13 cellular contexts compared by ENCODE assay signal in genomic region chr2:223026357-223027110, GRCh38. TPM values are rescaled to one million over a fixed set of nuclear protein-coding genes. Genes with fewer than 3 reads are reported as not detected.
A peak's percentile ranks its signal among the peaks of the same experiment; 100 is the strongest.
DNase-seq lines count a peak whose midpoint lies in the region; ATAC-seq, FAIRE-seq and TF ChIP-seq lines count a peak whose summit lies in the region.
"Had no signal": no experiment of that assay in that cellular context is flagged by ENCODE, and none has a peak within 500 bp of the region (broad histone marks: within the 10 kb centered on the region; RNA-seq: fewer than 3 reads in every experiment).

No MANE protein-coding gene starts in this region.

- BruUV-seq in K562 (replicated peaks; lab: Mats Ljungman, UMichigan) (no TSS peak), A673 (replicated peaks; lab: Mats Ljungman, UMichigan) (no TSS peak)

- no peak overlapping the region for H2BK5ac ChIP-seq in mesendoderm (ENCODE audit: low read length)

- H2BK15ac ChIP-seq in mesendoderm (replicated peaks; ENCODE audit: low read depth), result peak overlapping the region; percentile 57

- DNase-seq in GM23248, result peak; percentile 57
- peak; percentile 73 for DNase-seq in NCI-H2196 (lab: John Stamatoyannopoulos, UW; ENCODE audit: unreplicated experiment)
- peak in 2 of 4 experiments; percentile 24 to 40 for DNase-seq in K562 (ENCODE audit: extremely low read depth in 1 of 4, low spot score in 3 of 4)
- DNase-seq in mesendoderm, result no peak
- DNase-seq in A673 (ENCODE audit: low spot score), result no peak
- DNase-seq in GM19240 (ENCODE audit: insufficient read length, low spot score), result no peak
- no peak for DNase-seq in SJCRH30

- H2AFZ ChIP-seq in GM23248 (no peak overlapping the region), K562 (ENCODE audit: low read depth, low read length) (no peak overlapping the region)

- H3K36me3 ChIP-seq in GM23248 (ENCODE audit: low read depth) (no peaks in the 10 kb centered on the region), K562 (ENCODE audit: control insufficient read depth, insufficient read depth, low read length) (no peaks in the 10 kb centered on the region), mesendoderm (ENCODE audit: control insufficient read depth, insufficient read depth, low read length) (no peaks in the 10 kb centered on the region), A673 (ENCODE audit: insufficient read depth, low read length, poor library complexity, severe bottlenecking) (no peaks in the 10 kb centered on the region), SJCRH30 (no peaks in the 10 kb centered on the region)
- H3K36me3 ChIP-seq: ascending aorta, right atrium auricular region had no signal

- no peak overlapping the region for H3K23ac ChIP-seq in mesendoderm (ENCODE audit: low read length)

- TF ChIP-seq CTCF in K562 (IDR thresholded peaks at IDR 0.05 in 2 of 3, conservative IDR thresholded peaks at IDR 0.05 in 1 of 3; ENCODE audit: insufficient read depth in 2 of 3, low read depth in 1 of 3, low read length in 3 of 3) (no peak), A673 (conservative IDR thresholded peaks at IDR 0.05; ENCODE audit: low read depth, low read length) (no peak)

- intact Hi-C loops in K562 (cut with micrococcal nuclease), result no loop called here
- intact Hi-C loops in A673 (cut with micrococcal nuclease; ENCODE audit: unreplicated experiment), result no loop called here

- H3K27me3 ChIP-seq in GM23248 (replicated peaks; ENCODE audit: insufficient read depth) (no peaks in the 10 kb centered on the region), K562 (ENCODE audit: control insufficient read depth in 2 of 2, insufficient read depth in 2 of 2, low read length in 2 of 2) (no peaks in the 10 kb centered on the region), mesendoderm (ENCODE audit: insufficient read depth, low read length, poor library complexity) (no peaks in the 10 kb centered on the region), A673 (replicated peaks; ENCODE audit: insufficient read depth, low read depth, low read length, poor library complexity) (no peaks in the 10 kb centered on the region), SJCRH30 (no peaks in the 10 kb centered on the region)
- H3K27me3 ChIP-seq: ascending aorta, right atrium auricular region had no signal

- no peak overlapping the region for H2AK5ac ChIP-seq in mesendoderm (ENCODE audit: low read length)

- H3K79me1 ChIP-seq in mesendoderm (ENCODE audit: low read length), result no peaks in the 10 kb centered on the region

- H4K8ac ChIP-seq in mesendoderm (ENCODE audit: low read depth, low read length), result no peak overlapping the region

- H3K27ac ChIP-seq in GM23248 (no peak overlapping the region), K562 (ENCODE audit: extremely low read depth, low read depth, low read length) (no peak overlapping the region; the same call in 2 of the 3 replicates), mesendoderm (ENCODE audit: low read depth, low read length) (no peak overlapping the region), A673 (ENCODE audit: low read depth, low read length, poor library complexity, severe bottlenecking) (no peak overlapping the region), SJCRH30 (no peak overlapping the region)
- H3K27ac ChIP-seq: ascending aorta, right atrium auricular region had no signal

- no peak for TF ChIP-seq RAD21 in K562 (CRISPR knock-in tag; conservative IDR thresholded peaks at IDR 0.05 in 1 of 2, IDR thresholded peaks at IDR 0.05 in 1 of 2)

- WGBS in GM23248 (ENCODE audit: low coverage in 1 of 2, low lambda C conversion rate in 2 of 2, missing lambda C conversion rate in 2 of 2), 2 experiments, result 62 to 67% methylated on average over 5 of the region's 5 CpGs
- 3% methylated on average over 4 of the region's 5 CpGs for WGBS in K562 (ENCODE audit: insufficient coverage, low coverage, missing lambda C conversion rate)
- no CpG with 5 or more reads among the region's 5 CpGs for WGBS in mesendoderm (ENCODE audit: extremely low coverage, insufficient coverage, low lambda C conversion rate)

- H3K4me3 ChIP-seq in GM23248 (no peak overlapping the region), K562 (no peak overlapping the region), mesendoderm (ENCODE audit: low read length) (no peak overlapping the region), A673 (ENCODE audit: low read depth, low read length, poor library complexity, severe bottlenecking) (no peak overlapping the region), SJCRH30 (no peak overlapping the region)
- H3K4me3 ChIP-seq: ascending aorta, GM12878, right atrium auricular region had no signal

- CTCF ChIA-PET in K562 (lab: Yijun Ruan, JAX; ENCODE audit: low intra/inter-chr PET ratio), result no interaction called here
- CTCF ChIA-PET in A673 (lab: Charles Lee), result no interaction called here

- no peak overlapping the region for H4K5ac ChIP-seq in mesendoderm (ENCODE audit: low read length)

- no peak for FAIRE-seq in K562 (lab: Jason Lieb, UNC)
- FAIRE-seq: endometrium, GM12878 had no signal

- 0 out of 2 replicates have a peak, but pooled peaks cover 12% of the 10 kb centered on the region for H3F3A ChIP-seq in GM23248 (ENCODE audit: insufficient read depth)

- TF ChIP-seq POLR2A in K562 (conservative IDR thresholded peaks at IDR 0.05), result no peak

- H3K9ac ChIP-seq in GM23248 (no peak overlapping the region), K562 (ENCODE audit: insufficient read depth in 1 of 2, low read depth in 2 of 2, low read length in 2 of 2) (no peak overlapping the region), mesendoderm (ENCODE audit: low read length) (no peak overlapping the region)

- H3K9me1 ChIP-seq in K562 (ENCODE audit: control insufficient read depth, insufficient read depth, low read length), result no peaks in the 10 kb centered on the region

- H3K9me3 ChIP-seq in GM23248 (ENCODE audit: low read depth) (no peaks in the 10 kb centered on the region), K562 (replicated peaks; ENCODE audit: control insufficient read depth, insufficient read depth, low read depth, low read length) (no peaks in the 10 kb centered on the region), A673 (ENCODE audit: low read depth, low read length, poor library complexity, severe bottlenecking) (no peaks in the 10 kb centered on the region), SJCRH30 (replicated peaks) (no peaks in the 10 kb centered on the region)
- H3K9me3 ChIP-seq: ascending aorta, right atrium auricular region had no signal

- POLR2A ChIA-PET in K562 (lab: Yijun Ruan, JAX), result interaction anchor here (0.5 kb wide), 1 partner anchor 52 kb away, joined by 4 read pairs; no protein-coding TSS in a partner anchor
- POLR2A ChIA-PET in A673 (lab: Charles Lee; ENCODE audit: low non-redundant PET), result interaction anchor here (0.6 to 0.7 kb wide), 2 partner anchors 50 to 909 kb away, joined by 8 to 19 read pairs; no protein-coding TSS in a partner anchor

- H3K4ac ChIP-seq in mesendoderm (ENCODE audit: low read depth, low read length), result no peak overlapping the region

- in situ Hi-C loops in GM23248 (cut with MboI), result no loop called here
- in situ Hi-C loops in K562 (cut with MboI), result no loop called here

- H3K4me2 ChIP-seq in GM23248 (ENCODE audit: unreplicated experiment) (peak overlapping the region; percentile 4), K562 (ENCODE audit: insufficient read depth, low read length) (no peak overlapping the region), mesendoderm (ENCODE audit: low read length) (no peak overlapping the region)

- ATAC-seq in K562, result peak; percentile 64; the same call in 2 of the 3 replicates
- no peak for ATAC-seq in GM21515 (IDR thresholded peaks at IDR 0.05; ENCODE audit: unreplicated experiment)
- ATAC-seq: GM12878, Right ventricle myocardium inferior had no signal

- H4K20me1 ChIP-seq in GM23248 (ENCODE audit: insufficient read depth), result no peaks in the 10 kb centered on the region
- no peaks in the 10 kb centered on the region for H4K20me1 ChIP-seq in K562 (replicated peaks; ENCODE audit: control insufficient read depth, insufficient read depth, low read length)

- TF ChIP-seq EP300 in K562 (IDR thresholded peaks at IDR 0.05; ENCODE audit: low read length), result peak; percentile 44; the same call in 1 of the 2 replicates

- H3K56ac ChIP-seq in mesendoderm (ENCODE audit: low read length), result no peak overlapping the region

- peak overlapping the region; percentile 52 for H3K18ac ChIP-seq in mesendoderm (ENCODE audit: low read length)

- no peak overlapping the region for H2BK120ac ChIP-seq in mesendoderm (ENCODE audit: low read depth, low read length)

- H3K79me2 ChIP-seq in GM23248 (ENCODE audit: insufficient read depth) (no peaks in the 10 kb centered on the region), K562 (ENCODE audit: control insufficient read depth, insufficient read depth, low read length) (no peaks in the 10 kb centered on the region), mesendoderm (ENCODE audit: control insufficient read depth, insufficient read depth, low read length) (no peaks in the 10 kb centered on the region)

- H3K4me1 ChIP-seq in GM23248 (ENCODE audit: insufficient read depth) (peaks cover 13% of the 10 kb centered on the region), K562 (replicated peaks in 1 of 2; ENCODE audit: control insufficient read depth in 2 of 2, insufficient read depth in 2 of 2, low read length in 2 of 2) (peaks cover 0 to 8% of the 10 kb centered on the region in 2 experiments; a peak in 3 of 5 replicates), mesendoderm (ENCODE audit: control insufficient read depth, low read depth, low read length) (peaks cover 2% of the 10 kb centered on the region), A673 (ENCODE audit: insufficient read depth, low read length, poor library complexity, severe bottlenecking) (peaks cover 12% of the 10 kb centered on the region), SJCRH30 (no peaks in the 10 kb centered on the region)
- H3K4me1 ChIP-seq: ascending aorta, right atrium auricular region had no signal

- H3K9me2 ChIP-seq in GM23248 (ENCODE audit: insufficient read depth), result no peaks in the 10 kb centered on the region

RNA-seq across cellular contexts. Expression of gene KCNE4, which starts 25.5 kb away (rescaled TPM):
- 3.8 and 5.9 TPM in 2 replicates for total RNA-seq in GM23248 (2014; rRNA removed; shearing (Covaris generic))
- polyA plus RNA-seq in GM23248 (2016; fragmentation: Nextera tagmentation; extraction: Ambion mirVana) (3.1 and 3.3 TPM in 2 replicates), K562 (2011; rRNA removed) (not detected in 2 replicates), K562 (2014; fragmentation: Illumina TruSeq; extraction: Trizol) (not detected in 2 replicates), K562 (2014; fragmentation: Nextera tagmentation; extraction: Ambion mirVana) (not detected), K562 (2014; rRNA removed) (not detected in 2 replicates)
- 0.09 TPM in 1 of 2 replicates, not detected in the other for total RNA-seq in K562 (2011; cell fraction: chromatin; rRNA removed; ENCODE audit: low replicate concordance)
- total RNA-seq in K562 (2011; cell fraction: nucleolus; rRNA removed), result not detected in 2 replicates
- total RNA-seq in K562 (2011; cell fraction: nucleoplasm; rRNA removed), result not detected in 2 replicates
- total RNA-seq in K562 (2014; rRNA removed) (not detected in 2 replicates), K562 (2014; rRNA removed; fragmentation: Illumina TruSeq; extraction: Trizol) (not detected in 2 replicates), K562 (2015; rRNA removed; fragmentation: Illumina TruSeq; extraction: Trizol) (not detected in 2 replicates), K562 (2021) (not detected in 2 replicates), A673 (2021) (68.0 and 82.5 TPM in 2 replicates)
- 0.01 TPM in 1 of 2 replicates, not detected in the other for polyA plus RNA-seq in K562 (2011; cell fraction: cytosol; rRNA removed)
- polyA plus RNA-seq in K562 (2011; cell fraction: nucleus; rRNA removed), result not detected in 2 replicates
- 0.04 TPM in 1 of 2 replicates, not detected in the other for polyA plus RNA-seq in K562 (2012)
- polyA minus RNA-seq in K562 (2011; rRNA and poly(A)+ RNA removed), result 0.09 TPM in 1 of 2 replicates, not detected in the other
- not detected in 2 replicates for polyA minus RNA-seq in K562 (2011; cell fraction: cytosol; rRNA and poly(A)+ RNA removed)
- polyA minus RNA-seq in K562 (2011; cell fraction: nucleus; rRNA and poly(A)+ RNA removed), result not detected in 2 replicates
- polyA plus RNA-seq in mesendoderm (2013, experiment 1 of 2), result 0.08 TPM
- 0.06 TPM for polyA plus RNA-seq in mesendoderm (2013, experiment 2 of 2)
- 0.02 TPM in 1 of 2 replicates, not detected in the other for total RNA-seq in SJCRH30 (2014; rRNA removed; shearing (Covaris generic))
- total RNA-seq: GM12878 had no signal

Comparison
In these comparisons a context has a peak if more than half of its experiments do, and no peak if none do; other contexts are left out.
1. DNase-seq: peak in GM23248 (single experiment) and NCI-H2196 (single experiment); none in mesendoderm (single experiment), A673 (single experiment), GM19240 (single experiment) and SJCRH30 (0 of 2).